Comparison of ENCODE assay signal across 10 cellular contexts in the genomic region with DNA sequence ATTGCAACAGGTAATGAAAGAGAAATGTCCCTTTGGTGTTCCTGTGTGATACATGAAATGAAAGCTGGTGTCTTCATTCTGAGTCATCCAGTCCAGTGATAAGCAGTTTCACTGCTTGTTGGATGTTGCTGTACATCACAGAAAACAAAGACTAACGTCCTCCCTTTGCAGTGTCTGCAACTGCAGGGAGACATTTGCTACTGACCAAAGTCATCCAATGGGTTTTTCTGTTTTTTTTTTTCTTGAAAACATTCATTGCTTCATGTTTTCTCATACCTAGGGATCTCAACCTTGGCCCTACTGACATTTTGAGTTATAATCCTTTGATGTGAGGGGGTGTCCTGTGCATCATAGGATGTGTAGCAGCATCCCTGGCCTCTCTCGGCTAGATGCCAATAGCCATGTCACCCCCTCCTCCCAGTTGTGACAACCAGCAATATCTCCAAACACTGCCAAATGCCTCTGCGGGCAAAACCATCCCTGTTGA.
DNase-seq lines count a peak whose midpoint lies in the region; ATAC-seq, FAIRE-seq and TF ChIP-seq lines count a peak whose summit lies in the region.
"Had no signal": no experiment of that assay in that cellular context is flagged by ENCODE, and none has a peak within 500 bp of the region (broad histone marks: within the 10 kb centered on the region; RNA-seq: fewer than 3 reads in every experiment).

No MANE protein-coding gene starts in this region.

- CTCF ChIA-PET in activated CD4-positive, alpha-beta T cell treated with anti-CD3 and anti-CD28 coated beads for 36 hours (lab: Charles Lee), result no interaction called here
- CTCF ChIA-PET in activated CD4-positive, alpha-beta T cell treated with anti-CD3 and anti-CD28 coated beads, Interleukin-2, amount 10 ng/mL, durations not matched to agents 7 days and 5 days (lab: Charles Lee), result interaction anchor here (1.0 kb wide), 1 partner anchor 12 kb away, joined by 3 read pairs; no protein-coding TSS in a partner anchor

- 63 to 72% (median 66%) methylated on average over 3 of the region's 3 CpGs for WGBS in small intestine, 3 donors

- H3K9me3 ChIP-seq in small intestine (ENCODE audit: control insufficient read depth, low read depth) (no peaks in the 10 kb centered on the region), BE2C (no peaks in the 10 kb centered on the region)

- H3K27ac Mint-ChIP-seq in activated CD4-positive, alpha-beta T cell treated with anti-CD3 and anti-CD28 coated beads for 36 hours, result no peak overlapping the region
- H3K27ac Mint-ChIP-seq in activated CD4-positive, alpha-beta T cell treated with anti-CD3 and anti-CD28 coated beads, Interleukin-2, amount 10 ng/mL, durations not matched to agents 7 days and 5 days, result no peak overlapping the region

- no peaks in the 10 kb centered on the region for H3K36me3 Mint-ChIP-seq in activated CD4-positive, alpha-beta T cell treated with anti-CD3 and anti-CD28 coated beads for 36 hours (ENCODE audit: low read depth)
- H3K36me3 Mint-ChIP-seq in activated CD4-positive, alpha-beta T cell treated with anti-CD3 and anti-CD28 coated beads, Interleukin-2, amount 10 ng/mL, durations not matched to agents 7 days and 5 days (ENCODE audit: low read depth), result no peaks in the 10 kb centered on the region

- no peak for FAIRE-seq in small intestine (lab: Jason Lieb, UNC)
- FAIRE-seq: A204.1 had no signal

- no peaks in the 10 kb centered on the region for H3K27me3 ChIP-seq in small intestine (ENCODE audit: control insufficient read depth in 2 of 2, insufficient read depth in 2 of 2, low read length in 2 of 2)
- no peaks in the 10 kb centered on the region for H3K27me3 ChIP-seq in BE2C

- H3K27me3 Mint-ChIP-seq in activated CD4-positive, alpha-beta T cell treated with anti-CD3 and anti-CD28 coated beads for 36 hours, result no peaks in the 10 kb centered on the region
- no peaks in the 10 kb centered on the region for H3K27me3 Mint-ChIP-seq in activated CD4-positive, alpha-beta T cell treated with anti-CD3 and anti-CD28 coated beads, Interleukin-2, amount 10 ng/mL, durations not matched to agents 7 days and 5 days

- H3K4me3 ChIP-seq in small intestine (ENCODE audit: low read depth in 1 of 2, low read length in 2 of 2) (no peak overlapping the region), BE2C (ENCODE audit: low read depth, low read length) (no peak overlapping the region)

- peak; percentile 86 for ATAC-seq in activated CD4-positive, alpha-beta T cell treated with anti-CD3 and anti-CD28 coated beads for 36 hours
- peak; percentile 98 for ATAC-seq in HG02610 (IDR thresholded peaks at IDR 0.05; ENCODE audit: unreplicated experiment)

- TF ChIP-seq CTCF in BE2C (IDR thresholded peaks at IDR 0.05; ENCODE audit: low read depth, low read length), result no peak

- intact Hi-C loops in activated CD4-positive, alpha-beta T cell treated with anti-CD3 and anti-CD28 coated beads for 36 hours (cut with DNase I, micrococcal nuclease), result loop anchor here in 1 of 2 experiments (5.0 kb wide), 1 partner anchor 209 kb away; no protein-coding TSS in a partner anchor

- H3K36me3 ChIP-seq in small intestine (ENCODE audit: control insufficient read depth in 2 of 2, insufficient read depth in 2 of 2, low read length in 2 of 2) (no peaks in the 10 kb centered on the region), BE2C (no peaks in the 10 kb centered on the region)

- no peak for DNase-seq in activated CD4-positive, alpha-beta T cell treated with anti-CD3 and anti-CD28 coated beads for 36 hours
- DNase-seq in activated CD4-positive, alpha-beta T cell treated with anti-CD3 and anti-CD28 coated beads, Interleukin-2, amount 10 ng/mL, durations not matched to agents 7 days and 5 days, result no peak
- DNase-seq in HT1080 (ENCODE audit: low read depth), result peak; percentile 31
- DNase-seq in small intestine, result peak; percentile 51
- no peak for DNase-seq in BE2C
- no peak for DNase-seq in GDM1 (lab: John Stamatoyannopoulos, UW)
- no peak for DNase-seq in stimulated activated naive CD4-positive, alpha-beta T cell treated with Interleukin-2 at 50 U/mL for 16 hours (lab: John Stamatoyannopoulos, UW)
- DNase-seq: NCI-H774 had no signal

- H3K27ac ChIP-seq in small intestine (ENCODE audit: low read depth in 1 of 2, low read length in 1 of 2), result no peak overlapping the region

- H3K4me3 Mint-ChIP-seq in activated CD4-positive, alpha-beta T cell treated with anti-CD3 and anti-CD28 coated beads for 36 hours, result no peak overlapping the region
- H3K4me3 Mint-ChIP-seq in activated CD4-positive, alpha-beta T cell treated with anti-CD3 and anti-CD28 coated beads, Interleukin-2, amount 10 ng/mL, durations not matched to agents 7 days and 5 days, result no peak overlapping the region

- H3K4me1 Mint-ChIP-seq in activated CD4-positive, alpha-beta T cell treated with anti-CD3 and anti-CD28 coated beads for 36 hours, result peaks cover 8% of the 10 kb centered on the region
- peaks cover 28% of the 10 kb centered on the region for H3K4me1 Mint-ChIP-seq in activated CD4-positive, alpha-beta T cell treated with anti-CD3 and anti-CD28 coated beads, Interleukin-2, amount 10 ng/mL, durations not matched to agents 7 days and 5 days

- POLR2A ChIA-PET in activated CD4-positive, alpha-beta T cell treated with anti-CD3 and anti-CD28 coated beads for 36 hours (lab: Charles Lee), result no interaction called here
- POLR2A ChIA-PET in activated CD4-positive, alpha-beta T cell treated with anti-CD3 and anti-CD28 coated beads, Interleukin-2, amount 10 ng/mL, durations not matched to agents 7 days and 5 days (lab: Charles Lee), result no interaction called here

- H3K4me1 ChIP-seq in small intestine (ENCODE audit: control insufficient read depth in 2 of 2, insufficient read depth in 1 of 2, low read depth in 1 of 2, low read length in 1 of 2) (peaks cover 1 to 6% of the 10 kb centered on the region in 2 donors), BE2C (no peaks in the 10 kb centered on the region; the same call in 1 of the 2 replicates)

- H3K9me3 Mint-ChIP-seq in activated CD4-positive, alpha-beta T cell treated with anti-CD3 and anti-CD28 coated beads for 36 hours (ENCODE audit: low read depth), result no peaks in the 10 kb centered on the region
- no peaks in the 10 kb centered on the region for H3K9me3 Mint-ChIP-seq in activated CD4-positive, alpha-beta T cell treated with anti-CD3 and anti-CD28 coated beads, Interleukin-2, amount 10 ng/mL, durations not matched to agents 7 days and 5 days

Comparison
In these comparisons a context has a peak if more than half of its experiments do, and no peak if none do; other contexts are left out.
1. DNase-seq: peak in HT1080 (single experiment) and small intestine (single experiment); none in activated CD4-positive, alpha-beta T cell treated with anti-CD3 and anti-CD28 coated beads for 36 hours (single experiment), activated CD4-positive, alpha-beta T cell treated with anti-CD3 and anti-CD28 coated beads, Interleukin-2, amount 10 ng/mL, durations not matched to agents 7 days and 5 days (single experiment), BE2C (single experiment), GDM1 (single experiment) and stimulated activated naive CD4-positive, alpha-beta T cell treated with Interleukin-2 at 50 U/mL for 16 hours (single experiment).